ENCODE assay signal across 24 cellular contexts in the genomic region with DNA sequence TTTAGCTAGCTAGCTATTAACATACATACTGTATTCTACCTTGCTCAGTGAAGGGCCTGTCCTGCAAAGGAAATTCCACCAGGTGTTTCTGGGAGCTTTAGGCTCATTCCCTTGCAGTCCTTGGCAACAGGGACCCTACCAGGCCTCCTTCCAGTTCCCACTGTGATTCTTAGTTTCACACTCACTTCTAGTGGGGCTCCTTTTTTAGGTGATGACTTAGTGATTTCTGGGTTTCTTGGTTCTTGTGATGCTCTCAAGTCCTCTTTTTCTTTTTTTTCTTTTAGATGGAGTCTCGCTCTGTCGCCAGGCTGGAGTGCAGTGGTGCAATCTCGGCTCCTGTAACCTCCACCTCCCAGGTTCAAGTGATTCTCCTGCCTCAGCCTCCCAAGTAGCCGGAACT.
"Had no signal": no experiment of that assay in that cellular context is flagged by ENCODE, and none has a peak within 500 bp of the region (broad histone marks: within the 10 kb centered on the region; RNA-seq: fewer than 3 reads in every experiment).

No MANE protein-coding gene starts in this region.

- H2AFZ ChIP-seq: hepatocyte had no signal

- H3K36me3 Mint-ChIP-seq: natural killer cell treated with Interleukin-12 subunit alpha and Interleukin-12 subunit beta and Interleukin-15 and Interleukin-18, amount 100 ng/mL, for 72 hours had no signal

- H3K4me1 ChIP-seq: tibial artery, upper lobe of right lung had no signal

- H3K27ac Mint-ChIP-seq: natural killer cell treated with Interleukin-12 subunit alpha and Interleukin-12 subunit beta and Interleukin-15 and Interleukin-18, amount 100 ng/mL, for 72 hours; progenitor cell of endocrine pancreas; stimulated activated naive CD8-positive, alpha-beta T cell treated with anti-CD3 and anti-CD28 coated beads, Interleukin-15, Interleukin-2, amounts not matched to agents 100 ng/mL and 50 ng/mL, for 24 hours had no signal

- H3K4me3 ChIP-seq: heart right ventricle, hepatocyte, left ventricle myocardium inferior, lung, mucosa of descending colon, ovary, right atrium auricular region, sigmoid colon, spleen, suprapubic skin, thoracic aorta, tibial artery, upper lobe of right lung had no signal

- H3K9me3 ChIP-seq: heart right ventricle, left ventricle myocardium inferior, mucosa of descending colon, ovary, right atrium auricular region, sigmoid colon, spleen, suprapubic skin, thoracic aorta, tibial artery, upper lobe of right lung had no signal

- ATAC-seq: heart right ventricle; mucosa of descending colon; naive thymus-derived CD4-positive, alpha-beta T cell; natural killer cell treated with Interleukin-12 subunit alpha and Interleukin-12 subunit beta and Interleukin-15 and Interleukin-18, amount 100 ng/mL, for 72 hours; upper lobe of right lung had no signal

- H3K27me3 Mint-ChIP-seq: naive thymus-derived CD4-positive, alpha-beta T cell; natural killer cell treated with Interleukin-12 subunit alpha and Interleukin-12 subunit beta and Interleukin-15 and Interleukin-18, amount 100 ng/mL, for 72 hours; progenitor cell of endocrine pancreas; stimulated activated naive CD8-positive, alpha-beta T cell treated with anti-CD3 and anti-CD28 coated beads, Interleukin-15, Interleukin-2, amounts not matched to agents 100 ng/mL and 50 ng/mL, for 24 hours had no signal

- H3K4me2 ChIP-seq: hepatocyte had no signal

- H3K27me3 ChIP-seq: heart right ventricle, hepatocyte, ovary, right atrium auricular region, sigmoid colon, spleen, suprapubic skin, tibial artery, upper lobe of right lung had no signal

- H3K9me3 Mint-ChIP-seq: naive thymus-derived CD4-positive, alpha-beta T cell; natural killer cell treated with Interleukin-12 subunit alpha and Interleukin-12 subunit beta and Interleukin-15 and Interleukin-18, amount 100 ng/mL, for 72 hours; stimulated activated naive CD8-positive, alpha-beta T cell treated with anti-CD3 and anti-CD28 coated beads, Interleukin-15, Interleukin-2, amounts not matched to agents 100 ng/mL and 50 ng/mL, for 24 hours had no signal

- H3K4me3 Mint-ChIP-seq: naive thymus-derived CD4-positive, alpha-beta T cell; natural killer cell treated with Interleukin-12 subunit alpha and Interleukin-12 subunit beta and Interleukin-15 and Interleukin-18, amount 100 ng/mL, for 72 hours; stimulated activated naive CD8-positive, alpha-beta T cell treated with anti-CD3 and anti-CD28 coated beads, Interleukin-15, Interleukin-2, amounts not matched to agents 100 ng/mL and 50 ng/mL, for 24 hours had no signal

- H3K27ac ChIP-seq: heart right ventricle, hepatocyte, left ventricle myocardium inferior, ovary, right atrium auricular region, suprapubic skin, thoracic aorta, tibial artery, upper lobe of right lung had no signal

- H3K36me3 ChIP-seq: left ventricle myocardium inferior, ovary, right atrium auricular region, sigmoid colon, suprapubic skin, thoracic aorta, upper lobe of right lung had no signal

- DNase-seq: heart right ventricle; islet precursor cell; left ventricle myocardium inferior; midbrain; mucosa of descending colon; naive thymus-derived CD4-positive, alpha-beta T cell; ovary; sigmoid colon; small intestine; spleen; stimulated activated CD4-positive, alpha-beta T cell treated with anti-CD3 and anti-CD28 coated beads, Interleukin-4, amount 100 ng/mL, for 24 hours; stimulated activated CD8-positive, alpha-beta memory T cell treated with anti-CD3 and anti-CD28 coated beads, Interleukin-4, amount 100 ng/mL, for 48 hours; stimulated activated naive CD4-positive, alpha-beta T cell; tibial artery; trophoblast cell; upper lobe of right lung had no signal
